9 cellular contexts compared by ENCODE assay signal in genomic region chr21:43720539-43721224, GRCh38. TPM values are rescaled to one million over a fixed set of nuclear protein-coding genes. Genes with fewer than 3 reads are reported as not detected.
DNase-seq lines count a peak whose midpoint lies in the region; ATAC-seq and TF ChIP-seq lines count a peak whose summit lies in the region.
"Had no signal": no experiment of that assay in that cellular context is flagged by ENCODE, and none has a peak within 500 bp of the region (broad histone marks: within the 10 kb centered on the region; RNA-seq: fewer than 3 reads in every experiment).

No MANE protein-coding gene starts in this region.

- peaks cover 37% of the 10 kb centered on the region for H3K4me1 Mint-ChIP-seq in activated CD8-positive, alpha-beta memory T cell treated with anti-CD3 and anti-CD28 coated beads, Interleukin-2, amount 10 ng/mL, durations not matched to agents 7 days and 5 days

- H3K4me3 ChIP-seq in left lung (peak overlapping the region; percentile 96 to 99), suprapubic skin (peak overlapping the region; percentile 86)

- no peak for DNase-seq in activated CD8-positive, alpha-beta memory T cell treated with anti-CD3 and anti-CD28 coated beads, Interleukin-2, amount 10 ng/mL, durations not matched to agents 7 days and 5 days
- no peak for DNase-seq in activated CD8-positive, alpha-beta memory T cell treated with anti-CD3 and anti-CD28 coated beads for 24 hours
- DNase-seq in left lung, result no peak
- no peak for DNase-seq in suprapubic skin (ENCODE audit: low spot score in 2 of 2)
- no peak for DNase-seq in stimulated activated CD4-positive, alpha-beta T cell treated with anti-CD3 and anti-CD28 coated beads, Interleukin-1b, Interleukin-23, amount 100 ng/mL, for 48 hours
- DNase-seq: SW 1271 had no signal

- H3K27me3 Mint-ChIP-seq in activated CD8-positive, alpha-beta memory T cell treated with anti-CD3 and anti-CD28 coated beads, Interleukin-2, amount 10 ng/mL, durations not matched to agents 7 days and 5 days, result peaks cover 17% of the 10 kb centered on the region

- no peak for ATAC-seq in activated CD8-positive, alpha-beta memory T cell treated with anti-CD3 and anti-CD28 coated beads, Interleukin-2, amount 10 ng/mL, durations not matched to agents 7 days and 5 days
- ATAC-seq in left lung, result peak; percentile 3
- ATAC-seq in GM18873 (IDR thresholded peaks at IDR 0.05; ENCODE audit: low FRiP score, unreplicated experiment), result no peak
- ATAC-seq in GM18502 (IDR thresholded peaks at IDR 0.05; ENCODE audit: poor library complexity, unreplicated experiment), result no peak

- peaks cover 4% of the 10 kb centered on the region for H3K36me3 Mint-ChIP-seq in activated CD8-positive, alpha-beta memory T cell treated with anti-CD3 and anti-CD28 coated beads, Interleukin-2, amount 10 ng/mL, durations not matched to agents 7 days and 5 days

- TF ChIP-seq POLR2A in suprapubic skin (IDR thresholded peaks at IDR 0.05), result no peak

- CTCF ChIA-PET in activated CD8-positive, alpha-beta memory T cell treated with anti-CD3 and anti-CD28 coated beads, Interleukin-2, amount 10 ng/mL, durations not matched to agents 7 days and 5 days (lab: Charles Lee), result interaction anchor here (0.6 to 1.4 kb wide), 3 partner anchors 8 to 14 kb away, joined by 3 to 6 read pairs (median 3); no protein-coding TSS in a partner anchor

- H3K27ac Mint-ChIP-seq in activated CD8-positive, alpha-beta memory T cell treated with anti-CD3 and anti-CD28 coated beads, Interleukin-2, amount 10 ng/mL, durations not matched to agents 7 days and 5 days, result no peak overlapping the region

- H3K36me3 ChIP-seq in left lung (peaks cover 0 to 19% of the 10 kb centered on the region in 2 donors), suprapubic skin (peaks cover 12% of the 10 kb centered on the region)

- TF ChIP-seq CTCF in left lung (IDR thresholded peaks at IDR 0.05) (no peak), suprapubic skin (IDR thresholded peaks at IDR 0.05) (no peak)

- H3K9me3 ChIP-seq in left lung (no peaks in the 10 kb centered on the region), suprapubic skin (no peaks in the 10 kb centered on the region)

- TF ChIP-seq EP300 in suprapubic skin (IDR thresholded peaks at IDR 0.05), result no peak

- 72% methylated on average over 12 of the region's 17 CpGs for WGBS in suprapubic skin

- intact Hi-C loops in left lung (cut with DNase I), result no loop called here

- H3K27me3 ChIP-seq in left lung, result no peaks in the 10 kb centered on the region
- no peaks in the 10 kb centered on the region for H3K27me3 ChIP-seq in suprapubic skin

- peaks cover 28 to 68% of the 10 kb centered on the region in 2 donors for H3K4me1 ChIP-seq in left lung
- peaks cover 43% of the 10 kb centered on the region for H3K4me1 ChIP-seq in suprapubic skin

- peak overlapping the region; percentile 84 for H3K4me3 Mint-ChIP-seq in activated CD8-positive, alpha-beta memory T cell treated with anti-CD3 and anti-CD28 coated beads, Interleukin-2, amount 10 ng/mL, durations not matched to agents 7 days and 5 days

- peak overlapping the region; percentile 92 for H3K27ac ChIP-seq in angular gyrus (ENCODE audit: low read depth, low read length)
- peak overlapping the region; percentile 96 to 98 for H3K27ac ChIP-seq in left lung
- peak overlapping the region; percentile 91 for H3K27ac ChIP-seq in suprapubic skin

- H3K9me3 Mint-ChIP-seq in activated CD8-positive, alpha-beta memory T cell treated with anti-CD3 and anti-CD28 coated beads, Interleukin-2, amount 10 ng/mL, durations not matched to agents 7 days and 5 days (ENCODE audit: low read depth), result no peaks in the 10 kb centered on the region

RNA-seq across cellular contexts. Expression of gene PDXK, which starts 1.8 kb away (rescaled TPM):
- total RNA-seq in activated CD8-positive, alpha-beta memory T cell treated with anti-CD3 and anti-CD28 coated beads, Interleukin-2, amount 10 ng/mL, durations not matched to agents 7 days and 5 days, result 10 to 100 TPM; 95.3 to 99.6 TPM
- total RNA-seq in left lung (100 to 1,000 TPM; 287 to 305 TPM), suprapubic skin (10 to 100 TPM; 45.0 to 66.0 (median 57.4) TPM)

RNA-seq across cellular contexts. Expression of gene CSTB, which starts 55.4 kb away (rescaled TPM):
- total RNA-seq in activated CD8-positive, alpha-beta memory T cell treated with anti-CD3 and anti-CD28 coated beads, Interleukin-2, amount 10 ng/mL, durations not matched to agents 7 days and 5 days, result 10 to 100 TPM; 44.2 to 47.4 TPM
- total RNA-seq in left lung, result 100 to 1,000 TPM; 123 to 133 TPM
- 10 to 100 TPM; 17.5 to 39.9 (median 27.9) TPM for total RNA-seq in suprapubic skin
